ENCODE assay signal across 19 cellular contexts in the genomic region with DNA sequence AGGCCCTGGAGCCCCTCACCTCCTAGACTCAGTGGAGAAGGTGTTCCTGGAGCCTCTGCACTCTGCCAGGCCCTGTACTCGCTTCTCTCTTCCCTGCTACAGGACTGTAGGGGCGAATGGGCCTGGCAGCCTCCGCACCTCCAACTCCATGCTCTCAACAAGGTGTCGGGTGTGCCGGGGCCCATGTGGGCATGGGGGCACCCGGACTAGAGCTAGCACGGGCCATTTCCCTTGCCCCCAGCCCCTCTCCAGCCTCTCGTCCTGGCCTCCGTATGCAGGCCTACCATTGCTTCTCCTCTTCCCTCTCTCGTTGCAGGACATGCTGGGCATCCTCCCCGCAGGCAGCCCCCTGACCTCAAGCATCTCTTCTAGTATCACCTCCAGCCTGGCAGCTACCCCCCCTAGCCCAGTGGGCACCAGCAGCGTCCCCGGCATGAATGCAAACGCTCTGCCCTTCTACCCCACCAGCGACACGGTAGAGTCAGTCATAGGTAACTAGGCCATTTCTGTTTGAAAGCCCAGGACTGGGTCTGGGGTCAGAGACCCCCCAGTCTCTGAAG.
"Had no signal": no experiment of that assay in that cellular context is flagged by ENCODE, and none has a peak within 500 bp of the region (broad histone marks: within the 10 kb centered on the region; RNA-seq: fewer than 3 reads in every experiment).

No MANE protein-coding gene starts in this region.

- H3K27ac ChIP-seq: left ventricle myocardium inferior, prostate gland, transverse colon had no signal

- H3K4me3 ChIP-seq: left ventricle myocardium inferior, mucosa of descending colon, prostate gland, smooth muscle cell, transverse colon had no signal

- H3K4me3 Mint-ChIP-seq: activated CD4-positive, alpha-beta T cell treated with anti-CD3 and anti-CD28 coated beads, Interleukin-2, amount 10 ng/mL, durations not matched to agents 7 days and 5 days; activated naive CD4-positive, alpha-beta T cell treated with anti-CD3 and anti-CD28 coated beads, Interleukin-2, amount 50 U/mL, for 24 hours; dendritic cell treated with granulocyte-macrophage colony-stimulating factor and Interleukin-4, amounts not matched to agents 40 ng/mL and 50 ng/mL, for 4 days; memory B cell; natural killer cell treated with Interleukin-12 subunit alpha and Interleukin-12 subunit beta and Interleukin-15 and Interleukin-18, amount 100 ng/mL, for 72 hours had no signal

- H3K36me3 Mint-ChIP-seq: natural killer cell treated with Interleukin-12 subunit alpha and Interleukin-12 subunit beta and Interleukin-15 and Interleukin-18, amount 100 ng/mL, for 72 hours had no signal

- H3K4me2 ChIP-seq: smooth muscle cell had no signal

- H3K9me3 ChIP-seq: left ventricle myocardium inferior, mucosa of descending colon, prostate gland, transverse colon had no signal

- H3K9me3 Mint-ChIP-seq: activated CD4-positive, alpha-beta T cell treated with anti-CD3 and anti-CD28 coated beads, Interleukin-2, amount 10 ng/mL, durations not matched to agents 7 days and 5 days; activated naive CD4-positive, alpha-beta T cell treated with anti-CD3 and anti-CD28 coated beads, Interleukin-2, amount 50 U/mL, for 24 hours; activated T-helper 2 cell treated with anti-CD3 and anti-CD28 coated beads, Interferon-gamma antibody, Interleukin-2, Interleukin-4, amounts not matched to agents 10 μg/mL and 5 μg/mL and 100 μg/mL, durations not matched to agents 14 hours and 24 hours and 36 hours; dendritic cell treated with granulocyte-macrophage colony-stimulating factor and Interleukin-4, amounts not matched to agents 40 ng/mL and 50 ng/mL, for 4 days; memory B cell; natural killer cell treated with Interleukin-12 subunit alpha and Interleukin-12 subunit beta and Interleukin-15 and Interleukin-18, amount 100 ng/mL, for 72 hours had no signal

- DNase-seq: activated CD4-positive, alpha-beta T cell treated with anti-CD3 and anti-CD28 coated beads, Interleukin-2, amount 10 ng/mL, durations not matched to agents 7 days and 5 days; activated CD8-positive, alpha-beta memory T cell treated with anti-CD3 and anti-CD28 coated beads for 24 hours; cerebellar nuclear complex; effector memory CD4-positive, alpha-beta T cell; foreskin fibroblast; left ventricle myocardium inferior; stimulated activated CD4-positive, alpha-beta T cell treated with anti-CD3 and anti-CD28 coated beads, Interleukin-4, amount 100 ng/mL, for 4 hours; stimulated activated CD8-positive, alpha-beta memory T cell treated with anti-CD3 and anti-CD28 coated beads, Interleukin-4, amount 100 ng/mL, for 48 hours; stimulated activated naive CD8-positive, alpha-beta T cell treated with anti-CD3 and anti-CD28 coated beads, Interleukin-15, Interleukin-2, amounts not matched to agents 100 U/mL and 50 U/mL, for 24 hours; transverse colon had no signal

- ATAC-seq: mucosa of descending colon; natural killer cell treated with Interleukin-12 subunit alpha and Interleukin-12 subunit beta and Interleukin-15 and Interleukin-18, amount 100 ng/mL, for 72 hours; right cardiac atrium; stimulated activated naive CD8-positive, alpha-beta T cell treated with anti-CD3 and anti-CD28 coated beads, Interleukin-15, Interleukin-2, amounts not matched to agents 100 U/mL and 50 U/mL, for 24 hours had no signal

- H3K27me3 ChIP-seq: transverse colon had no signal

- H3K27me3 Mint-ChIP-seq: activated CD4-positive, alpha-beta T cell treated with anti-CD3 and anti-CD28 coated beads, Interleukin-2, amount 10 ng/mL, durations not matched to agents 7 days and 5 days; activated naive CD4-positive, alpha-beta T cell treated with anti-CD3 and anti-CD28 coated beads, Interleukin-2, amount 50 U/mL, for 24 hours; dendritic cell treated with granulocyte-macrophage colony-stimulating factor and Interleukin-4, amounts not matched to agents 40 ng/mL and 50 ng/mL, for 4 days; memory B cell; natural killer cell treated with Interleukin-12 subunit alpha and Interleukin-12 subunit beta and Interleukin-15 and Interleukin-18, amount 100 ng/mL, for 72 hours had no signal

- H3K4me1 ChIP-seq: prostate gland, transverse colon had no signal

- H3K27ac Mint-ChIP-seq: activated naive CD4-positive, alpha-beta T cell treated with anti-CD3 and anti-CD28 coated beads, Interleukin-2, amount 50 U/mL, for 24 hours; activated T-helper 2 cell treated with anti-CD3 and anti-CD28 coated beads, Interferon-gamma antibody, Interleukin-2, Interleukin-4, amounts not matched to agents 10 μg/mL and 5 μg/mL and 100 μg/mL, durations not matched to agents 14 hours and 24 hours and 36 hours; dendritic cell treated with granulocyte-macrophage colony-stimulating factor and Interleukin-4, amounts not matched to agents 40 ng/mL and 50 ng/mL, for 4 days; memory B cell had no signal
